Comparison of ENCODE assay signal across 8 cellular contexts in the genomic region with DNA sequence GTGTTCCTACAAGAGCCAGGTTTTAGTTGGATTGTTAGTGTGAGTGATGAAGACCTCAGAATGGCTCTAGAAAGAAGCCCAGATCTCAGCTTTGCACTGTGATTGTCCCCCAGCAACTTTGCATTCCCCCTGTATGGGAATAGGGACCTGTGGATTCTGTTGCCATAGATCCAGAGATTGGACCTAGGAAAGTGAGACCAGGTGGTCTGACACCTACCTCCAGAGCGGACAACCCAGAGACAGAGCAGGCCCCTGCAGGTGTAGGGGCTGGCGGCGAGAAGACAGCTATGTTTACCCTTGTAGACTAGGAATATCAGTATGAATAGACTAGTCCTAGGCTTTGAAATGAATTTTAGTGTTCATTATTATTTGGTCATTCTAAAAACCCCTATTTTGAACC. TPM values are rescaled to one million over a fixed set of nuclear protein-coding genes. Genes with fewer than 3 reads are reported as not detected.
DNase-seq lines count a peak whose midpoint lies in the region; ATAC-seq, FAIRE-seq and TF ChIP-seq lines count a peak whose summit lies in the region.
"Had no signal": no experiment of that assay in that cellular context is flagged by ENCODE, and none has a peak within 500 bp of the region (broad histone marks: within the 10 kb centered on the region; RNA-seq: fewer than 3 reads in every experiment).

No MANE protein-coding gene starts in this region.

- DNase-seq in GM18507 (ENCODE audit: extremely low spot score, insufficient read length, low read depth) (no peak), spleen (no peak), NCI-H524 treated with DMSO at 0.1 percent for 48 hours (lab: John Stamatoyannopoulos, UW) (no peak)
- no peak for DNase-seq in stimulated activated CD4-positive, alpha-beta T cell treated with anti-CD3 and anti-CD28 coated beads, Interleukin-4, amount 100 ng/mL, for 4 hours

- TF ChIP-seq CTCF in OCI-LY3 (IDR thresholded peaks at IDR 0.05; ENCODE audit: low read depth, low read length) (no peak), gastroesophageal sphincter (IDR thresholded peaks at IDR 0.05) (no peak), spleen (IDR thresholded peaks at IDR 0.05 in 8 of 11, conservative IDR thresholded peaks at IDR 0.05 in 3 of 11) (no peak)

- peak overlapping the region; percentile 33; the same call in 1 of the 2 replicates for H3K27ac ChIP-seq in OCI-LY3 (ENCODE audit: low read length)
- peak overlapping the region; percentile 22 to 79 (median 77) for H3K27ac ChIP-seq in gastroesophageal sphincter
- H3K27ac ChIP-seq in spleen, result peak overlapping the region in 7 of 8 donors; percentile 78 to 99 (median 82)

- H3K27me3 ChIP-seq in OCI-LY3 (ENCODE audit: low read depth, low read length), result no peaks in the 10 kb centered on the region
- H3K27me3 ChIP-seq in gastroesophageal sphincter, result no peaks in the 10 kb centered on the region
- H3K27me3 ChIP-seq in spleen (replicated peaks in 1 of 7), result no peaks in the 10 kb centered on the region
- H3K27me3 ChIP-seq: ovary had no signal

- 93 to 100% methylated on average over 2 to 3 of the region's 3 CpGs for WGBS in gastroesophageal sphincter (ENCODE audit: low coverage in 1 of 2), 2 donors
- WGBS in spleen, 5 donors, result 87 to 100% (median 97%) methylated on average over 3 of the region's 3 CpGs

- H4K20me1 ChIP-seq in OCI-LY3 (ENCODE audit: insufficient read depth, low read length), result no peaks in the 10 kb centered on the region

- H3K4me2 ChIP-seq in OCI-LY3 (ENCODE audit: low read length), result peak overlapping the region; percentile 58

- H3K36me3 ChIP-seq in OCI-LY3 (replicated peaks; ENCODE audit: low read depth, low read length), result no peaks in the 10 kb centered on the region
- H3K36me3 ChIP-seq in gastroesophageal sphincter, result no peaks in the 10 kb centered on the region
- peaks cover 0 to 38% (median 4%) of the 10 kb centered on the region in 6 donors for H3K36me3 ChIP-seq in spleen
- H3K36me3 ChIP-seq: ovary had no signal

- H3K9ac ChIP-seq in OCI-LY3 (ENCODE audit: low read length), result no peak overlapping the region

- H2AFZ ChIP-seq in OCI-LY3 (ENCODE audit: low read depth, low read length), result no peak overlapping the region

- H3K4me1 ChIP-seq in OCI-LY3 (ENCODE audit: low read length) (peaks cover 16% of the 10 kb centered on the region), gastroesophageal sphincter (peaks cover 26 to 100% (median 57%) of the 10 kb centered on the region in 3 donors), spleen (peaks cover 45 to 100% (median 90%) of the 10 kb centered on the region in 6 donors)

- no peaks in the 10 kb centered on the region for H3K9me3 ChIP-seq in OCI-LY3 (ENCODE audit: insufficient read depth, low read length)
- H3K9me3 ChIP-seq in gastroesophageal sphincter, result no peaks in the 10 kb centered on the region
- H3K9me3 ChIP-seq in spleen, result no peaks in the 10 kb centered on the region
- H3K9me3 ChIP-seq: ovary had no signal

- FAIRE-seq in GM18507 (lab: Jason Lieb, UNC), result peak; percentile 24

- H3K4me3 ChIP-seq in OCI-LY3 (ENCODE audit: low read length) (no peak overlapping the region), gastroesophageal sphincter (no peak overlapping the region), spleen (no peak overlapping the region)
- H3K4me3 ChIP-seq: ovary had no signal

- intact Hi-C loops in spleen (cut with DNase I; ENCODE audit: low total_unique reads), result no loop called here

- no peaks in the 10 kb centered on the region for H3K79me2 ChIP-seq in OCI-LY3 (ENCODE audit: low read length)

- TF ChIP-seq EP300 in gastroesophageal sphincter (IDR thresholded peaks at IDR 0.05), result no peak

- ATAC-seq in gastroesophageal sphincter, result no peak
- ATAC-seq in HG03457 (IDR thresholded peaks at IDR 0.05; ENCODE audit: unreplicated experiment), result no peak

- no peak for TF ChIP-seq POLR2A in gastroesophageal sphincter (IDR thresholded peaks at IDR 0.05)
- TF ChIP-seq POLR2A in spleen (IDR thresholded peaks at IDR 0.05), result no peak

RNA-seq across cellular contexts. Expression of a gene that starts 53.6 kb away (rescaled TPM):
- total RNA-seq in gastroesophageal sphincter (10 to 100 TPM; 10.9 to 74.3 (median 19.4) TPM), spleen (100 to 1,000 TPM; 146 to 307 (median 165) TPM)
- 100 to 1,000 TPM in 1 of 3 donors, 10 to 100 TPM in 2; 57.9 to 113 (median 59.7) TPM for polyA plus RNA-seq in spleen
